ENCODE assay signal across 30 cellular contexts in the genomic region with DNA sequence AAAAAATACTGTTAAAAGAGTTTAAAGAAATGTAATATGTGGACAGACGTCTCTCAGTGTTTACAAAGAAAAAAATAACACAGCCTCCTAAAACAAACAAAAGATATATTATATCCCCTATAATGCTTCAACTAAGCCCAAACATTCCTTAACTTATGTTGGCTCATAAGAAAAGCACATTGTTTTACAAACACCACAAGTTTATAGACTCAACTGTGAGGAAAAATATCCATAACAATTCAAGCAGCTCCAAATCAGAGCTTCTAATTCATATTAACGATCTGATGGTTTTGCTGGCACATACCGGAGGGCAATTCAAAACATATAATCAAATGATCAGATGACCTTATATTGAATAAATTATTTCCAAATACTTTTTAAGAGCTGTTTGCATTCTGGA.
"Had no signal": no experiment of that assay in that cellular context is flagged by ENCODE, and none has a peak within 500 bp of the region (broad histone marks: within the 10 kb centered on the region; RNA-seq: fewer than 3 reads in every experiment).

No MANE protein-coding gene starts in this region.

- H3K4me3 ChIP-seq: adrenal gland, body of pancreas, breast epithelium, PC-9 had no signal

- H3K27ac Mint-ChIP-seq: activated CD4-positive, alpha-beta T cell treated with anti-CD3 and anti-CD28 coated beads, Interleukin-2, amount 10 ng/mL, durations not matched to agents 24 days and 14 days; activated CD8-positive, alpha-beta T cell treated with anti-CD3 and anti-CD28 coated beads for 36 hours had no signal

- ATAC-seq: activated CD8-positive, alpha-beta T cell treated with anti-CD3 and anti-CD28 coated beads for 36 hours; body of pancreas; Right ventricle myocardium inferior; SK-N-SH treated with all-trans-retinoic acid at 6 μM for 48 hours had no signal

- DNase-seq: activated CD4-positive, alpha-beta T cell treated with anti-CD3 and anti-CD28 coated beads, Interleukin-2, amount 10 ng/mL, durations not matched to agents 24 days and 14 days; activated CD4-positive, alpha-beta T cell treated with anti-CD3 and anti-CD28 coated beads, Interleukin-2, amount 50 U/mL, for 4 hours; activated CD8-positive, alpha-beta T cell treated with anti-CD3 and anti-CD28 coated beads for 36 hours; activated effector memory CD4-positive, alpha-beta T cell treated with Interleukin-2 at 50 U/mL for 16 hours; activated naive CD4-positive, alpha-beta T cell treated with anti-CD3 and anti-CD28 coated beads, Interleukin-2, amount 50 U/mL, for 16 hours; activated T-cell treated with anti-CD3 and anti-CD28 coated beads, Interleukin-2, amount 50 U/mL, for 48 hours; adrenal gland; body of pancreas; Kasumi-1; KG1; MM.1S; MV-4-11; NCI-H1092; NCI-H1436 treated with DMSO at 0.1 percent for 48 hours; NCI-H1694 treated with DMSO at 0.1 percent for 48 hours; NCI-H2029; NCI-H345; NCI-H524 treated with DMSO at 0.1 percent for 48 hours; NCI-H748 treated with DMSO at 0.1 percent for 48 hours; NK-92 treated with Interleukin-12 subunit alpha and Interleukin-12 subunit beta, amount 100 ng/mL, for 24 hours; PC-9; SIG-M5; T-helper 1 cell; T-helper 2 cell; T-helper 9 cell; WERI-Rb-1 had no signal

- H3K27me3 ChIP-seq: adrenal gland, body of pancreas, breast epithelium had no signal

- H3K27ac ChIP-seq: adrenal gland, body of pancreas, breast epithelium, PC-9, RWPE1, WERI-Rb-1 had no signal

- H3K9me3 ChIP-seq: adrenal gland, body of pancreas, breast epithelium had no signal

- H3K36me3 ChIP-seq: adrenal gland, breast epithelium had no signal

- H3K27me3 Mint-ChIP-seq: activated CD4-positive, alpha-beta T cell treated with anti-CD3 and anti-CD28 coated beads, Interleukin-2, amount 10 ng/mL, durations not matched to agents 24 days and 14 days; activated CD8-positive, alpha-beta T cell treated with anti-CD3 and anti-CD28 coated beads for 36 hours had no signal

- H3K9me3 Mint-ChIP-seq: activated CD4-positive, alpha-beta T cell treated with anti-CD3 and anti-CD28 coated beads, Interleukin-2, amount 10 ng/mL, durations not matched to agents 24 days and 14 days had no signal

- H3K4me1 ChIP-seq: breast epithelium had no signal

- H3K4me3 Mint-ChIP-seq: activated CD4-positive, alpha-beta T cell treated with anti-CD3 and anti-CD28 coated beads, Interleukin-2, amount 10 ng/mL, durations not matched to agents 24 days and 14 days; activated CD8-positive, alpha-beta T cell treated with anti-CD3 and anti-CD28 coated beads for 36 hours had no signal
